Comparison of ENCODE assay signal across 8 cellular contexts in the genomic region with DNA sequence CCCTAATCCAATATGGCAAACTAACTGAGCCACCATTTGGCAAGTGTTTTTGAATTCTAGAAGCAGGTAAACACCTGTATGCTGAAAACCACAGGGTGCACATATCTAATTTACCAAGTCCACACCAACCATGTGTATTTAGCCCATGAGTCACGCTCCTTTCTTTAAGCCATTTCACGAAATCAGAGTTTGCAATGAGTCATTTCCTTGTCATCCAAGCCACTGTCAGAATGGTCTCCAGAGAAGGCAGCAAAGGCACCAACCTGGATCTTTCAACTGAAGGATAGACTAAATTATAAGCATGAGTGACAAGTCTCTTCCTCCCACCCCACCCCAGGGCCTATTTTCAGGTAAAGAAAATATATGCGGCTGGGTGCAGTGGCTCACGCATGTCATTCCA.
DNase-seq lines count a peak whose midpoint lies in the region; ATAC-seq and TF ChIP-seq lines count a peak whose summit lies in the region.

No MANE protein-coding gene starts in this region.

- no peaks in the 10 kb centered on the region for H3K36me3 ChIP-seq in fibroblast of lung (ENCODE audit: control insufficient read depth, insufficient read depth, low read length)

- H3K4me2 ChIP-seq in fibroblast of lung (ENCODE audit: extremely low read depth, insufficient read depth, low read length): no peak overlapping the region

- no peak overlapping the region for H3K4me3 ChIP-seq in fibroblast of lung (replicated peaks in 1 of 4; ENCODE audit: control extremely low read depth in 1 of 4, insufficient read depth in 1 of 4, low read depth in 3 of 4, low read length in 4 of 4)

- no peak for TF ChIP-seq CTCF in fibroblast of lung (conservative IDR thresholded peaks at IDR 0.05 in 1 of 2, IDR thresholded peaks at IDR 0.05 in 1 of 2; ENCODE audit: low read depth in 1 of 2, low read length in 2 of 2)

- H3K4me1 ChIP-seq in fibroblast of lung (ENCODE audit: control insufficient read depth, extremely low read depth, insufficient read depth, low read length): no peaks in the 10 kb centered on the region

- no peak overlapping the region for H2AFZ ChIP-seq in fibroblast of lung (ENCODE audit: low read length)

- H3K79me2 ChIP-seq in fibroblast of lung (ENCODE audit: control insufficient read depth, insufficient read depth, low read length): no peaks in the 10 kb centered on the region

- DNase-seq in AG08396 (ENCODE audit: low spot score) (peak; percentile 82), NCI-H2196 treated with DMSO at 0.1 percent for 48 hours (lab: John Stamatoyannopoulos, UW; ENCODE audit: unreplicated experiment) (peak; percentile 51), fibroblast of lung (ENCODE audit: low read depth in 2 of 2) (peak; percentile 49 to 92), germinal center (ENCODE audit: low spot score) (no peak)

- peaks cover 6% of the 10 kb centered on the region for H3K27me3 ChIP-seq in fibroblast of lung (ENCODE audit: control insufficient read depth, insufficient read depth, low read length)

- H3K9me3 ChIP-seq in fibroblast of lung (ENCODE audit: control insufficient read depth, insufficient read depth, low read depth, low read length): no peaks in the 10 kb centered on the region

- no peak overlapping the region for H3K27ac ChIP-seq in fibroblast of lung (ENCODE audit: insufficient read depth, low read length)

- ATAC-seq in GM18868 (IDR thresholded peaks at IDR 0.05; ENCODE audit: unreplicated experiment) (peak; percentile 78), GM21576 (IDR thresholded peaks at IDR 0.05; ENCODE audit: unreplicated experiment) (no peak), HG03439 (IDR thresholded peaks at IDR 0.05; ENCODE audit: unreplicated experiment) (no peak), GM21526 (IDR thresholded peaks at IDR 0.05; ENCODE audit: low FRiP score, unreplicated experiment) (no peak)

- H4K20me1 ChIP-seq in fibroblast of lung (ENCODE audit: control insufficient read depth, extremely low read depth, insufficient read depth, low read length): no peaks in the 10 kb centered on the region

- H3K9ac ChIP-seq in fibroblast of lung (ENCODE audit: insufficient read depth, low read length): no peak overlapping the region
